Comparison of ENCODE assay signal across 15 cellular contexts in the genomic region with DNA sequence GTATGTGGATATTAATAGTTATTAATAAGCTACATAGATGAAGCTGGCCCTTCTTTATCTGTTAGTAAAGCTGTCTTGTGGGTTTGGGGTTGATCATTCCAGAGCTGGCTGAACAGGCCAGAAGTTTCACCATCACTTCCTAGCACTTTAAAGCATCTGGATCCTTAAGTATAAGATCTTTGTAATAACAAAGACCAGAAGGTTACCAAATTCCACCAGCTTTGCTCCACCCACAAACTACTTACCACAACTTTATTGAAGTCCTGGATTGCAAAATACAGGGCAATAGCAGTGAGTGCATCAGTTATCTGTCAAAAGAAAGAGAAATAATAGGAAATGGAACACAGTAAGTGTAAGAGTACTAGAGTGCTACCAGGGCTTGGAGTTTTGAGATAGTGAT. TPM values are rescaled to one million over a fixed set of nuclear protein-coding genes. Genes with fewer than 3 reads are reported as not detected.
DNase-seq lines count a peak whose midpoint lies in the region; ATAC-seq and TF ChIP-seq lines count a peak whose summit lies in the region.
"Had no signal": no experiment of that assay in that cellular context is flagged by ENCODE, and none has a peak within 500 bp of the region (broad histone marks: within the 10 kb centered on the region; RNA-seq: fewer than 3 reads in every experiment).

No MANE protein-coding gene starts in this region.

- no peaks in the 10 kb centered on the region for H3K9me3 Mint-ChIP-seq in stimulated activated naive CD8-positive, alpha-beta T cell treated with anti-CD3 and anti-CD28 coated beads, Interleukin-15, amount 100 ng/mL, for 72 hours
- H3K9me3 Mint-ChIP-seq: activated naive CD4-positive, alpha-beta T cell treated with anti-CD3 and anti-CD28 coated beads for 36 hours; CD4-positive, CD25-positive, alpha-beta regulatory T cell had no signal

- no peak overlapping the region for H3K27ac Mint-ChIP-seq in stimulated activated naive CD8-positive, alpha-beta T cell treated with anti-CD3 and anti-CD28 coated beads, Interleukin-15, amount 100 ng/mL, for 72 hours
- H3K27ac Mint-ChIP-seq: activated naive CD4-positive, alpha-beta T cell treated with anti-CD3 and anti-CD28 coated beads for 36 hours; CD4-positive, CD25-positive, alpha-beta regulatory T cell had no signal

- H3K4me2 ChIP-seq in BLaER1 treated with 17β-estradiol and CSF1 and Interleukin-3, amounts not matched to agents 10 nM and 100 nM: peak overlapping the region in 5 of 11 experiments; percentile 2 to 30 (median 20); a peak in 6 of 22 replicates

- peak; percentile 29 to 43 for ATAC-seq in lower lobe of right lung
- no peak for ATAC-seq in HG02798 (IDR thresholded peaks at IDR 0.05; ENCODE audit: poor library complexity, unreplicated experiment)
- no peak for ATAC-seq in GM19035 (IDR thresholded peaks at IDR 0.05; ENCODE audit: unreplicated experiment)
- ATAC-seq in stimulated activated naive CD8-positive, alpha-beta T cell treated with anti-CD3 and anti-CD28 coated beads, Interleukin-15, amount 100 ng/mL, for 72 hours: no peak
- ATAC-seq: HCT116 had no signal

- H3K36me3 ChIP-seq in BLaER1 treated with 17β-estradiol and CSF1 and Interleukin-3, amounts not matched to agents 10 nM and 100 nM: peaks cover 0 to 51% (median 20%) of the 10 kb centered on the region in 11 experiments; a peak in 13 of 22 replicates
- no peaks in the 10 kb centered on the region for H3K36me3 ChIP-seq in brain microvascular endothelial cell (replicated peaks)
- H3K36me3 ChIP-seq in lower lobe of right lung: peaks cover 9% of the 10 kb centered on the region
- H3K36me3 ChIP-seq: uterus had no signal

- no peak overlapping the region for H3K4me3 ChIP-seq in BLaER1 treated with 17β-estradiol and CSF1 and Interleukin-3, amounts not matched to agents 10 nM and 100 nM
- H3K4me3 ChIP-seq in brain microvascular endothelial cell (ENCODE audit: low read depth, low read length) (no peak overlapping the region), lower lobe of right lung (no peak overlapping the region)
- H3K4me3 ChIP-seq: esophagus squamous epithelium, uterus had no signal

- no peaks in the 10 kb centered on the region for H3K4me1 Mint-ChIP-seq in stimulated activated naive CD8-positive, alpha-beta T cell treated with anti-CD3 and anti-CD28 coated beads, Interleukin-15, amount 100 ng/mL, for 72 hours

- intact Hi-C loops in lower lobe of right lung (cut with DNase I): no loop called here

- H3K9ac ChIP-seq in BLaER1 treated with 17β-estradiol and CSF1 and Interleukin-3, amounts not matched to agents 10 nM and 100 nM: peak overlapping the region in 1 of 11 experiments; percentile 6; a peak in 1 of 22 replicates

- in situ Hi-C loops in brain microvascular endothelial cell (cut with HindIII; ENCODE audit: low pct_ligation_motif_present, low sequenced_read_pairs): no loop called here

- H3K27me3 Mint-ChIP-seq in stimulated activated naive CD8-positive, alpha-beta T cell treated with anti-CD3 and anti-CD28 coated beads, Interleukin-15, amount 100 ng/mL, for 72 hours: no peaks in the 10 kb centered on the region
- H3K27me3 Mint-ChIP-seq: CD4-positive, CD25-positive, alpha-beta regulatory T cell had no signal

- peak overlapping the region in 9 of 11 experiments; percentile 28 to 67 (median 50); a peak in 11 of 22 replicates for H3K27ac ChIP-seq in BLaER1 treated with 17β-estradiol and CSF1 and Interleukin-3, amounts not matched to agents 10 nM and 100 nM
- no peak overlapping the region for H3K27ac ChIP-seq in brain microvascular endothelial cell
- no peak overlapping the region for H3K27ac ChIP-seq in lower lobe of right lung
- H3K27ac ChIP-seq: uterus had no signal

- TF ChIP-seq CTCF in brain microvascular endothelial cell (IDR thresholded peaks at IDR 0.05; ENCODE audit: low read depth, low read length, missing control alignments) (no peak), lower lobe of right lung (IDR thresholded peaks at IDR 0.05) (no peak)

- H3K4me1 ChIP-seq in BLaER1 treated with 17β-estradiol and CSF1 and Interleukin-3, amounts not matched to agents 10 nM and 100 nM: peaks cover 0 to 20% (median 0%) of the 10 kb centered on the region in 10 experiments; a peak in 6 of 20 replicates
- no peaks in the 10 kb centered on the region for H3K4me1 ChIP-seq in lower lobe of right lung
- H3K4me1 ChIP-seq: esophagus squamous epithelium, uterus had no signal

- no peak overlapping the region for H3K4me3 Mint-ChIP-seq in stimulated activated naive CD8-positive, alpha-beta T cell treated with anti-CD3 and anti-CD28 coated beads, Interleukin-15, amount 100 ng/mL, for 72 hours
- H3K4me3 Mint-ChIP-seq: activated naive CD4-positive, alpha-beta T cell treated with anti-CD3 and anti-CD28 coated beads for 36 hours; CD4-positive, CD25-positive, alpha-beta regulatory T cell had no signal

- DNase-seq in MV-4-11 (lab: John Stamatoyannopoulos, UW) (peak; percentile 99), brain microvascular endothelial cell (peak; percentile 65), lower lobe of right lung (no peak), mesenteric fat pad (ENCODE audit: low spot score) (no peak)
- DNase-seq in stimulated activated naive CD8-positive, alpha-beta T cell treated with anti-CD3 and anti-CD28 coated beads, Interleukin-15, amount 100 ng/mL, for 72 hours: no peak
- DNase-seq: activated naive CD4-positive, alpha-beta T cell treated with anti-CD3 and anti-CD28 coated beads for 36 hours; CD4-positive, CD25-positive, alpha-beta regulatory T cell; esophagus squamous epithelium; NCI-H524; stimulated activated CD4-positive, alpha-beta T cell treated with anti-CD3 and anti-CD28 coated beads, Interleukin-1b, Interleukin-23, amount 100 ng/mL, for 48 hours; uterus had no signal

- H3K9me3 ChIP-seq in BLaER1 treated with 17β-estradiol and CSF1 and Interleukin-3, amounts not matched to agents 10 nM and 100 nM (replicated peaks in 1 of 11): no peaks in the 10 kb centered on the region
- H3K9me3 ChIP-seq in lower lobe of right lung: no peaks in the 10 kb centered on the region
- H3K9me3 ChIP-seq: esophagus squamous epithelium, uterus had no signal

- H3K27me3 ChIP-seq in BLaER1 treated with 17β-estradiol and CSF1 and Interleukin-3, amounts not matched to agents 10 nM and 100 nM: no peaks in the 10 kb centered on the region
- H3K27me3 ChIP-seq in brain microvascular endothelial cell (replicated peaks) (no peaks in the 10 kb centered on the region), lower lobe of right lung (ENCODE audit: low read depth) (no peaks in the 10 kb centered on the region)
- H3K27me3 ChIP-seq: esophagus squamous epithelium, uterus had no signal

- H4K20me1 ChIP-seq in BLaER1 treated with 17β-estradiol and CSF1 and Interleukin-3, amounts not matched to agents 10 nM and 100 nM: peaks cover 0 to 5% (median 0%) of the 10 kb centered on the region in 11 experiments; a peak in 1 of 22 replicates

RNA-seq across cellular contexts. Expression of a gene that starts 33.0 kb away (rescaled TPM):
- total RNA-seq in lower lobe of right lung (13.8 TPM), mesenteric fat pad (11.7 TPM)

Comparison
In these comparisons a context has a peak if more than half of its experiments do, and no peak if none do; other contexts are left out.
1. H3K27ac ChIP-seq: peak in BLaER1 treated with 17β-estradiol and CSF1 and Interleukin-3, amounts not matched to agents 10 nM and 100 nM (9 of 11); none in brain microvascular endothelial cell (single experiment) and lower lobe of right lung (single experiment).
2. DNase-seq: peak in MV-4-11 (single experiment) and brain microvascular endothelial cell (single experiment); none in lower lobe of right lung (single experiment), mesenteric fat pad (single experiment) and stimulated activated naive CD8-positive, alpha-beta T cell treated with anti-CD3 and anti-CD28 coated beads, Interleukin-15, amount 100 ng/mL, for 72 hours (0 of 2).
3. ATAC-seq: peak in lower lobe of right lung (2 of 2); none in HG02798 (single experiment), GM19035 (single experiment) and stimulated activated naive CD8-positive, alpha-beta T cell treated with anti-CD3 and anti-CD28 coated beads, Interleukin-15, amount 100 ng/mL, for 72 hours (single experiment).